ENCODE assay signal across 1 cellular context in genomic region chr2:238079874-238080327, GRCh38.
TF ChIP-seq lines count a peak whose summit lies in the region.

No MANE protein-coding gene starts in this region.

TF ChIP-seq in GM23338, 12 proteins besides CTCF, POLR2A, EP300 and RAD21 (continued from another document):
- TF ChIP-seq ZNF462 (CRISPR knock-in tag; IDR thresholded peaks at IDR 0.05) (no peak), EZH2 (IDR thresholded peaks at IDR 0.05; ENCODE audit: low read depth, unreplicated experiment) (no peak), STAT1 (IDR thresholded peaks at IDR 0.05; ENCODE audit: unreplicated experiment) (no peak), CREB1 (CRISPR knock-in tag; IDR thresholded peaks at IDR 0.05; ENCODE audit: low read depth) (no peak)
